ENCODE assay signal across 1 cellular context in the genomic region with DNA sequence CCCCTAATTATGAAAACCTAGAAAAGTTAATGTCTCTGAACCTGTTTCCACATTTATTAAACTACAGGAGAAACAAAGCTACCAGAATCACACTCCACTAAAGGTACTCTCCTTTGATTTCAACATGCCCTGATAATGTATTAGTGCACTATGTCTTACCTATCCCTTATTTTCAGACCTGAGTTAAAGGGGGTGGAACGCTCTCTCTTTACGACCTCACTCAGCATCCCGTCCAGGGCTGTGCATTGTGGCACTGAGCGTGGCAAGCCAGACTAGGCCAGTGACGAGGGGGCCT.
TF ChIP-seq lines count a peak whose summit lies in the region.

No MANE protein-coding gene starts in this region.

TF ChIP-seq in K562, 482 proteins besides CTCF, POLR2A, EP300 and RAD21:
- no peak for TF ChIP-seq ZNF431 (CRISPR knock-in tag; IDR thresholded peaks at IDR 0.05)
- no peak for TF ChIP-seq ZNF76 (CRISPR knock-in tag; IDR thresholded peaks at IDR 0.05; ENCODE audit: borderline replicate concordance)
- TF ChIP-seq ZNF12 (CRISPR knock-in tag; IDR thresholded peaks at IDR 0.05) = no peak
- no peak for TF ChIP-seq SAFB2 (IDR thresholded peaks at IDR 0.05; ENCODE audit: borderline replicate concordance, low read depth, low read length, severe bottlenecking)
- TF ChIP-seq ZNF324 (CRISPR knock-in tag; IDR thresholded peaks at IDR 0.05) = 0 out of 2 replicates have a peak, but pooled peaks have one; percentile 14
- 0 out of 2 replicates have a peak, but pooled peaks have one; percentile 55 for TF ChIP-seq LCOR (CRISPR knock-in tag; IDR thresholded peaks at IDR 0.05)
- TF ChIP-seq, protein P1, sequence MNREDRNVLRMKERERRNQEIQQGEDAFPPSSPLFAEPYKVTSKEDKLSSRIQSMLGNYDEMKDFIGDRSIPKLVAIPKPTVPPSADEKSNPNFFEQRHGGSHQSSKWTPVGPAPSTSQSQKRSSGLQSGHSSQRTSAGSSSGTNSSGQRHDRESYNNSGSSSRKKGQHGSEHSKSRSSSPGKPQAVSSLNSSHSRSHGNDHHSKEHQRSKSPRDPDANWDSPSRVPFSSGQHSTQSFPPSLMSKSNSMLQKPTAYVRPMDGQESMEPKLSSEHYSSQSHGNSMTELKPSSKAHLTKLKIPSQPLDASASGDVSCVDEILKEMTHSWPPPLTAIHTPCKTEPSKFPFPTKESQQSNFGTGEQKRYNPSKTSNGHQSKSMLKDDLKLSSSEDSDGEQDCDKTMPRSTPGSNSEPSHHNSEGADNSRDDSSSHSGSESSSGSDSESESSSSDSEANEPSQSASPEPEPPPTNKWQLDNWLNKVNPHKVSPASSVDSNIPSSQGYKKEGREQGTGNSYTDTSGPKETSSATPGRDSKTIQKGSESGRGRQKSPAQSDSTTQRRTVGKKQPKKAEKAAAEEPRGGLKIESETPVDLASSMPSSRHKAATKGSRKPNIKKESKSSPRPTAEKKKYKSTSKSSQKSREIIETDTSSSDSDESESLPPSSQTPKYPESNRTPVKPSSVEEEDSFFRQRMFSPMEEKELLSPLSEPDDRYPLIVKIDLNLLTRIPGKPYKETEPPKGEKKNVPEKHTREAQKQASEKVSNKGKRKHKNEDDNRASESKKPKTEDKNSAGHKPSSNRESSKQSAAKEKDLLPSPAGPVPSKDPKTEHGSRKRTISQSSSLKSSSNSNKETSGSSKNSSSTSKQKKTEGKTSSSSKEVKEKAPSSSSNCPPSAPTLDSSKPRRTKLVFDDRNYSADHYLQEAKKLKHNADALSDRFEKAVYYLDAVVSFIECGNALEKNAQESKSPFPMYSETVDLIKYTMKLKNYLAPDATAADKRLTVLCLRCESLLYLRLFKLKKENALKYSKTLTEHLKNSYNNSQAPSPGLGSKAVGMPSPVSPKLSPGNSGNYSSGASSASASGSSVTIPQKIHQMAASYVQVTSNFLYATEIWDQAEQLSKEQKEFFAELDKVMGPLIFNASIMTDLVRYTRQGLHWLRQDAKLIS (CRISPR knock-in tag; IDR thresholded peaks at IDR 0.05) = peak; percentile 57; the same call in 1 of the 2 replicates
- TF ChIP-seq ZC3H4 (CRISPR knock-in tag; IDR thresholded peaks at IDR 0.05; ENCODE audit: borderline replicate concordance) = 0 out of 2 replicates have a peak, but pooled peaks have one; percentile 89
- no peak for TF ChIP-seq TBL1XR1 (IDR thresholded peaks at IDR 0.05; ENCODE audit: low read length in 2 of 2)
- TF ChIP-seq ZNF778 (CRISPR knock-in tag; IDR thresholded peaks at IDR 0.05) = no peak
- no peak for TF ChIP-seq ZNF561 (CRISPR knock-in tag; conservative IDR thresholded peaks at IDR 0.05)
- TF ChIP-seq KAT7 (CRISPR knock-in tag; IDR thresholded peaks at IDR 0.05; ENCODE audit: borderline replicate concordance) = peak; percentile 91
- 0 out of 2 replicates have a peak, but pooled peaks have one; percentile 15 for TF ChIP-seq MYNN (IDR thresholded peaks at IDR 0.05)
- TF ChIP-seq MYNN (CRISPR knock-in tag; IDR thresholded peaks at IDR 0.05) = no peak
- TF ChIP-seq, protein P2, sequence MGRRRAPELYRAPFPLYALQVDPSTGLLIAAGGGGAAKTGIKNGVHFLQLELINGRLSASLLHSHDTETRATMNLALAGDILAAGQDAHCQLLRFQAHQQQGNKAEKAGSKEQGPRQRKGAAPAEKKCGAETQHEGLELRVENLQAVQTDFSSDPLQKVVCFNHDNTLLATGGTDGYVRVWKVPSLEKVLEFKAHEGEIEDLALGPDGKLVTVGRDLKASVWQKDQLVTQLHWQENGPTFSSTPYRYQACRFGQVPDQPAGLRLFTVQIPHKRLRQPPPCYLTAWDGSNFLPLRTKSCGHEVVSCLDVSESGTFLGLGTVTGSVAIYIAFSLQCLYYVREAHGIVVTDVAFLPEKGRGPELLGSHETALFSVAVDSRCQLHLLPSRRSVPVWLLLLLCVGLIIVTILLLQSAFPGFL (CRISPR knock-in tag; IDR thresholded peaks at IDR 0.05) = 0 out of 2 replicates have a peak, but pooled peaks have one; percentile 28
TF ChIP-seq in K562: peak in this region for 7.
